ENCODE assay signal across 17 cellular contexts in the genomic region with DNA sequence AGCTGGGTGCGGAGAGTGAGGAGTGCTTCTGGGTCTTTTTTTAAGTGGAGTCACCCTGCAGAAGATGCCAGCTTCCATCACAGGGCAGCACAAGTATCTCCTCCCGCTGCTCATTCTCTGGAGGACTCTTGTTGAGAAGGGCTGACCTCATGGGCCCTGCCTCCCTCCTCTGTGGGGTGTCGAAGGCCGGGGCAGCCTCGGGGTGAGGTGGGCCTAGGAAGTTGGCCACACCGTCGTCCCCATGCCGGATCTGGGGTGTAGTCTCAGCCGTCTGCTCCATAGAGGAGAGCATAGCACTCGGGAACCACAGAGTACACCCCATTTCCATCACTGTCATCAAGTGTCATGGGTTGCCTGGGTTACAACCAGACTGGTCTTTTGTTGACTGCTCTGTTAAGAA.
A peak's percentile ranks its signal among the peaks of the same experiment; 100 is the strongest.
DNase-seq lines count a peak whose midpoint lies in the region; ATAC-seq, FAIRE-seq and TF ChIP-seq lines count a peak whose summit lies in the region.
"Had no signal": no experiment of that assay in that cellular context is flagged by ENCODE, and none has a peak within 500 bp of the region (broad histone marks: within the 10 kb centered on the region; RNA-seq: fewer than 3 reads in every experiment).

No MANE protein-coding gene starts in this region.

- ATAC-seq in aorta (ENCODE audit: low FRiP score) = peak; percentile 6

- no peak overlapping the region for H3K4me3 ChIP-seq in aorta (ENCODE audit: low read length in 2 of 2)

- intact Hi-C loops in aorta (cut with DNase I) = no loop called here

- no peaks in the 10 kb centered on the region for H3K27me3 ChIP-seq in aorta (ENCODE audit: control insufficient read depth in 1 of 2, insufficient read depth in 2 of 2, low read length in 1 of 2)

- FAIRE-seq in GM12891 (lab: Jason Lieb, UNC) = no peak
- FAIRE-seq: GM12892, H1 had no signal

- H3K27ac ChIP-seq in aorta (ENCODE audit: low read depth in 1 of 2, low read length in 2 of 2) = no peak overlapping the region

- H3K4me1 ChIP-seq in aorta (ENCODE audit: control insufficient read depth in 1 of 2, insufficient read depth in 2 of 2, low read length in 2 of 2) = no peaks in the 10 kb centered on the region

- DNase-seq in activated CD8-positive, alpha-beta memory T cell treated with anti-CD3 and anti-CD28 coated beads, Interleukin-2, amount 50 U/mL, for 48 hours = peak; percentile 13
- no peak for DNase-seq in activated CD8-positive, alpha-beta memory T cell treated with anti-CD3 and anti-CD28 coated beads for 24 hours
- DNase-seq in mesenteric fat pad (ENCODE audit: low spot score) (peak; percentile 79), aorta (no peak), GOT3 (lab: John Stamatoyannopoulos, UW) (no peak), GM12891 (ENCODE audit: insufficient read length, low spot score) (no peak)
- DNase-seq: C1 segment of cervical spinal cord; Calu3; CD4-positive, alpha-beta memory T cell; COR-L47; DMS53; DMS79 treated with DMSO at 0.1 percent for 48 hours; GF-D8; H7; HCEC 1CT had no signal

- peaks cover 9 to 20% of the 10 kb centered on the region in 2 donors for H3K36me3 ChIP-seq in aorta (ENCODE audit: control insufficient read depth in 1 of 2, insufficient read depth in 2 of 2, low read length in 1 of 2)

- 93% methylated on average over 10 of the region's 10 CpGs for WGBS in aorta, 2 donors

- TF ChIP-seq POLR2A in GM12891 (IDR thresholded peaks at IDR 0.05; ENCODE audit: low read depth, low read length) = no peak

- no peaks in the 10 kb centered on the region for H3K9me3 ChIP-seq in aorta (ENCODE audit: control insufficient read depth, low read length)

TF ChIP-seq in GM12891, 5 proteins besides CTCF, POLR2A, EP300 and RAD21:
- TF ChIP-seq TAF1 (IDR thresholded peaks at IDR 0.05; ENCODE audit: low read depth, low read length) (no peak), SPI1 (IDR thresholded peaks at IDR 0.05; ENCODE audit: low read depth, low read length) (no peak), POLR2AphosphoS5 (IDR thresholded peaks at IDR 0.05; ENCODE audit: low read depth, low read length) (no peak), POU2F2 (IDR thresholded peaks at IDR 0.05; ENCODE audit: low read depth, low read length) (no peak), PAX5 (IDR thresholded peaks at IDR 0.05; ENCODE audit: insufficient read depth, low read length, severe bottlenecking) (no peak)

Comparison
In these comparisons a context has a peak if more than half of its experiments do, and no peak if none do; other contexts are left out.
1. DNase-seq: peak in activated CD8-positive, alpha-beta memory T cell treated with anti-CD3 and anti-CD28 coated beads, Interleukin-2, amount 50 U/mL, for 48 hours (single experiment) and mesenteric fat pad (single experiment); none in activated CD8-positive, alpha-beta memory T cell treated with anti-CD3 and anti-CD28 coated beads for 24 hours (single experiment), aorta (0 of 2), GOT3 (single experiment) and GM12891 (single experiment).